Comparison of ENCODE assay signal across 14 cellular contexts in genomic region chr2:674319-674985, GRCh38. TPM values are rescaled to one million over a fixed set of nuclear protein-coding genes. Genes with fewer than 3 reads are reported as not detected.
DNase-seq lines count a peak whose midpoint lies in the region; ATAC-seq and TF ChIP-seq lines count a peak whose summit lies in the region.
"Had no signal": no experiment of that assay in that cellular context is flagged by ENCODE, and none has a peak within 500 bp of the region (broad histone marks: within the 10 kb centered on the region; RNA-seq: fewer than 3 reads in every experiment).

No MANE protein-coding gene starts in this region.

- peaks cover 16% of the 10 kb centered on the region for H3K79me1 ChIP-seq in neuronal stem cell (ENCODE audit: low read depth, low read length)

- H3K4ac ChIP-seq in neuronal stem cell (ENCODE audit: low read length): no peak overlapping the region

- H3K27me3 ChIP-seq in neuronal stem cell (ENCODE audit: control insufficient read depth in 3 of 3, insufficient read depth in 3 of 3, low read depth in 1 of 3, low read length in 3 of 3): no peaks in the 10 kb centered on the region
- H3K27me3 ChIP-seq: pancreas, vagina had no signal

- no peak overlapping the region for H3K23ac ChIP-seq in neuronal stem cell (ENCODE audit: low read depth, low read length, poor library complexity)

- no peak overlapping the region for H3K4me3 Mint-ChIP-seq in activated CD8-positive, alpha-beta memory T cell treated with anti-CD3 and anti-CD28 coated beads, Interleukin-2, amount 10 ng/mL, durations not matched to agents 7 days and 5 days
- H3K4me3 Mint-ChIP-seq in brain (peak overlapping the region in 4 of 5 experiments; percentile 92 to 99 (median 96)), mesothelial cell of epicardium (no peak overlapping the region)

- H2BK120ac ChIP-seq in neuronal stem cell (ENCODE audit: low read depth, low read length): no peak overlapping the region

- H3K4me1 Mint-ChIP-seq in activated CD8-positive, alpha-beta memory T cell treated with anti-CD3 and anti-CD28 coated beads, Interleukin-2, amount 10 ng/mL, durations not matched to agents 7 days and 5 days: peaks cover 39% of the 10 kb centered on the region
- peaks cover 56% of the 10 kb centered on the region for H3K4me1 Mint-ChIP-seq in brain
- peaks cover 26% of the 10 kb centered on the region for H3K4me1 Mint-ChIP-seq in mesothelial cell of epicardium

- no peak for TF ChIP-seq POLR2A in NB4 (IDR thresholded peaks at IDR 0.05; ENCODE audit: extremely low read depth, insufficient read length)

- H3K36me3 ChIP-seq in neuronal stem cell (replicated peaks in 1 of 2; ENCODE audit: control insufficient read depth in 2 of 2, insufficient read depth in 2 of 2, low read length in 2 of 2): peaks cover 12 to 48% of the 10 kb centered on the region in 2 donors

- H3K9me3 Mint-ChIP-seq in activated CD8-positive, alpha-beta memory T cell treated with anti-CD3 and anti-CD28 coated beads, Interleukin-2, amount 10 ng/mL, durations not matched to agents 7 days and 5 days (ENCODE audit: low read depth): no peaks in the 10 kb centered on the region
- H3K9me3 Mint-ChIP-seq in brain (peaks cover 0 to 2% (median 0%) of the 10 kb centered on the region in 5 experiments), mesothelial cell of epicardium (no peaks in the 10 kb centered on the region)

- no peaks in the 10 kb centered on the region for H3K27me3 Mint-ChIP-seq in activated CD8-positive, alpha-beta memory T cell treated with anti-CD3 and anti-CD28 coated beads, Interleukin-2, amount 10 ng/mL, durations not matched to agents 7 days and 5 days
- H3K27me3 Mint-ChIP-seq in brain (peaks cover 7% of the 10 kb centered on the region), mesothelial cell of epicardium (ENCODE audit: low read depth) (no peaks in the 10 kb centered on the region)

- H3K9ac ChIP-seq in neuronal stem cell (ENCODE audit: low read depth, low read length, poor library complexity): no peak overlapping the region

- H3K14ac ChIP-seq in neuronal stem cell (ENCODE audit: low read length): no peak overlapping the region

- no peak overlapping the region for H2BK15ac ChIP-seq in neuronal stem cell (ENCODE audit: low read length)

- no peak overlapping the region for H2BK5ac ChIP-seq in neuronal stem cell (ENCODE audit: low read length)

- no peak overlapping the region for H2AFZ ChIP-seq in neuronal stem cell (ENCODE audit: low read length)

- CTCF ChIA-PET in activated CD8-positive, alpha-beta memory T cell treated with anti-CD3 and anti-CD28 coated beads, Interleukin-2, amount 10 ng/mL, durations not matched to agents 7 days and 5 days (lab: Charles Lee): no interaction called here

- no peak overlapping the region for H2BK12ac ChIP-seq in neuronal stem cell (ENCODE audit: low read length)

- TF ChIP-seq CTCF in NB4 (IDR thresholded peaks at IDR 0.05; ENCODE audit: low read depth, low read length) (no peak), brain (conservative IDR thresholded peaks at IDR 0.05) (no peak), mesothelial cell of epicardium (IDR thresholded peaks at IDR 0.05; ENCODE audit: unreplicated experiment) (no peak)

- H3K4me1 ChIP-seq in neuronal stem cell (ENCODE audit: control insufficient read depth in 2 of 2, insufficient read depth in 1 of 2, low read depth in 1 of 2, low read length in 2 of 2): peaks cover 7 to 11% of the 10 kb centered on the region in 2 donors

- H2AK5ac ChIP-seq in neuronal stem cell (ENCODE audit: low read depth, low read length): peak overlapping the region; percentile 54

- H3K4me3 ChIP-seq in NB4 (ENCODE audit: low read depth, low read length): no peak overlapping the region
- H3K4me3 ChIP-seq in neuronal stem cell (ENCODE audit: low read length in 2 of 2): no peak overlapping the region
- H3K4me3 ChIP-seq: pancreas, SK-N-MC, vagina had no signal

- H4K8ac ChIP-seq in neuronal stem cell (ENCODE audit: low read depth, low read length): no peak overlapping the region

- no peak overlapping the region for H3K27ac ChIP-seq in neuronal stem cell (replicated peaks; ENCODE audit: low read length)
- H3K27ac ChIP-seq: pancreas, SK-N-MC, vagina had no signal

- no peak overlapping the region for H4K91ac ChIP-seq in neuronal stem cell (ENCODE audit: low read depth, low read length, poor library complexity)

- no peak for ATAC-seq in activated CD8-positive, alpha-beta memory T cell treated with anti-CD3 and anti-CD28 coated beads, Interleukin-2, amount 10 ng/mL, durations not matched to agents 7 days and 5 days
- ATAC-seq: pancreas had no signal

- H3K36me3 Mint-ChIP-seq in activated CD8-positive, alpha-beta memory T cell treated with anti-CD3 and anti-CD28 coated beads, Interleukin-2, amount 10 ng/mL, durations not matched to agents 7 days and 5 days: peaks cover 22% of the 10 kb centered on the region
- peaks cover 20% of the 10 kb centered on the region for H3K36me3 Mint-ChIP-seq in brain
- H3K36me3 Mint-ChIP-seq in mesothelial cell of epicardium: peaks cover 7% of the 10 kb centered on the region

- DNase-seq in activated CD8-positive, alpha-beta memory T cell treated with anti-CD3 and anti-CD28 coated beads, Interleukin-2, amount 10 ng/mL, durations not matched to agents 7 days and 5 days: no peak
- no peak for DNase-seq in activated CD8-positive, alpha-beta memory T cell treated with anti-CD3 and anti-CD28 coated beads for 24 hours
- peak; percentile 37 for DNase-seq in NB4 (ENCODE audit: low read depth)
- DNase-seq in neuronal stem cell (ENCODE audit: low spot score): no peak
- DNase-seq in effector CD8-positive, alpha-beta T cell (lab: John Stamatoyannopoulos, UW): no peak
- no peak for DNase-seq in mesothelial cell of epicardium (ENCODE audit: low spot score in 2 of 2, unreplicated experiment in 2 of 2)
- no peak for DNase-seq in 8988T
- DNase-seq: activated CD4-positive, alpha-beta T cell treated with anti-CD3 and anti-CD28 coated beads for 1 hour; stimulated activated CD4-positive, alpha-beta T cell treated with anti-CD3 and anti-CD28 coated beads, Interleukin-15, amount 100 ng/mL, for 24 hours; stimulated activated CD8-positive, alpha-beta memory T cell treated with anti-CD3 and anti-CD28 coated beads, Interleukin-4, amount 100 ng/mL, for 48 hours had no signal

- H3K18ac ChIP-seq in neuronal stem cell (ENCODE audit: low read length): no peak overlapping the region

- no peak overlapping the region for H3K4me2 ChIP-seq in neuronal stem cell (ENCODE audit: insufficient read depth, low read length, poor library complexity, severe bottlenecking)

- no peaks in the 10 kb centered on the region for H3K9me3 ChIP-seq in neuronal stem cell (replicated peaks in 1 of 2; ENCODE audit: control insufficient read depth in 2 of 2, insufficient read depth in 1 of 2, low read depth in 1 of 2, low read length in 2 of 2)
- H3K9me3 ChIP-seq: pancreas, vagina had no signal

- WGBS in neuronal stem cell (ENCODE audit: extremely low coverage in 2 of 2, insufficient read length in 2 of 2, insufficient replicate concordance in 1 of 2), 2 donors: no CpG with 5 or more reads among the region's 9 CpGs

- H3K27ac Mint-ChIP-seq in activated CD8-positive, alpha-beta memory T cell treated with anti-CD3 and anti-CD28 coated beads, Interleukin-2, amount 10 ng/mL, durations not matched to agents 7 days and 5 days: peak overlapping the region; percentile 27
- peak overlapping the region in 4 of 5 experiments; percentile 1 to 97 (median 6) for H3K27ac Mint-ChIP-seq in brain
- no peak overlapping the region for H3K27ac Mint-ChIP-seq in mesothelial cell of epicardium

RNA-seq across cellular contexts. Expression of gene TMEM18, which starts 2.8 kb away (rescaled TPM):
- 10 to 100 TPM; 22.1 to 25.6 TPM for total RNA-seq in activated CD8-positive, alpha-beta memory T cell treated with anti-CD3 and anti-CD28 coated beads, Interleukin-2, amount 10 ng/mL, durations not matched to agents 7 days and 5 days
- polyA plus RNA-seq in brain (ENCODE audit: insufficient read depth, low read depth, low replicate concordance): 30.6 TPM
- polyA plus RNA-seq in neuronal stem cell (2013, experiment 1 of 2): 33.2 TPM
- polyA plus RNA-seq in neuronal stem cell (2013, experiment 2 of 2): 35.6 TPM
- 35.9 to 37.1 TPM (median 36.4 TPM) in 3 replicates for total RNA-seq in mesothelial cell of epicardium

Comparison
In these comparisons a context has a peak if more than half of its experiments do, and no peak if none do; other contexts are left out.
1. H3K4me3 Mint-ChIP-seq: peak in brain (4 of 5); none in activated CD8-positive, alpha-beta memory T cell treated with anti-CD3 and anti-CD28 coated beads, Interleukin-2, amount 10 ng/mL, durations not matched to agents 7 days and 5 days (single experiment) and mesothelial cell of epicardium (single experiment).